In genomic region chr13:72726721-72727416, GRCh38 we compare ENCODE assay signal across 8 cellular contexts. TPM values are rescaled to one million over a fixed set of nuclear protein-coding genes. Genes with fewer than 3 reads are reported as not detected.
DNase-seq lines count a peak whose midpoint lies in the region; ATAC-seq and TF ChIP-seq lines count a peak whose summit lies in the region.

No MANE protein-coding gene starts in this region.

- TF ChIP-seq CTCF in astrocyte of the cerebellum (IDR thresholded peaks at IDR 0.05; ENCODE audit: low read depth, low read length, missing control alignments): no peak

- ATAC-seq in GM21367 (IDR thresholded peaks at IDR 0.05; ENCODE audit: unreplicated experiment): peak; percentile 20
- ATAC-seq in HG03575 (IDR thresholded peaks at IDR 0.05; ENCODE audit: extremely low read depth, insufficient number of reproducible peaks, low FRiP score, unreplicated experiment): peak; percentile 5
- peak; percentile 61 for ATAC-seq in SK-N-SH treated with all-trans-retinoic acid at 6 μM for 48 hours

- DNase-seq in Daoy (ENCODE audit: low read depth) (peak; percentile 30), astrocyte of the cerebellum (ENCODE audit: low read depth) (no peak), iris pigment epithelial cell (ENCODE audit: low read depth) (peak; percentile 28), epidermal melanocyte (ENCODE audit: insufficient read length, low spot score) (no peak)
- peak; percentile 52 to 62 for DNase-seq in stimulated activated CD4-positive, alpha-beta T cell treated with anti-CD3 and anti-CD28 coated beads, Interleukin-2, amount 100 ng/mL, for 24 hours

- peak overlapping the region; percentile 93 for H3K4me3 ChIP-seq in astrocyte of the cerebellum (ENCODE audit: low read depth, low read length)

- in situ Hi-C loops in astrocyte of the cerebellum (cut with HindIII; ENCODE audit: low sequenced_read_pairs): no loop called here

TF ChIP-seq in SK-N-SH treated with all-trans-retinoic acid at 6 μM for 48 hours, 23 proteins besides CTCF, POLR2A, EP300 and RAD21:
- TF ChIP-seq ZNF565 (CRISPR knock-in tag; conservative IDR thresholded peaks at IDR 0.05; ENCODE audit: low read depth) (no peak), ISL1 (CRISPR knock-in tag; IDR thresholded peaks at IDR 0.05) (no peak), POU6F1 (CRISPR knock-in tag; IDR thresholded peaks at IDR 0.05; ENCODE audit: borderline replicate concordance, low read depth) (no peak), TOX (CRISPR knock-in tag; IDR thresholded peaks at IDR 0.05; ENCODE audit: borderline replicate concordance) (no peak), ZFP30 (CRISPR knock-in tag; IDR thresholded peaks at IDR 0.05) (no peak), ESRRG (CRISPR knock-in tag; IDR thresholded peaks at IDR 0.05) (no peak), PATZ1 (CRISPR knock-in tag; IDR thresholded peaks at IDR 0.05; ENCODE audit: borderline replicate concordance) (no peak), OSR1 (CRISPR knock-in tag; IDR thresholded peaks at IDR 0.05) (no peak)

RNA-seq across cellular contexts. Expression of gene MZT1, which starts 0.6 kb away (rescaled TPM):
- total RNA-seq in Daoy (2014; rRNA removed; shearing (Covaris generic)): 35.5 and 36.8 TPM in 2 replicates

RNA-seq across cellular contexts. Expression of gene BORA, which starts 0.9 kb away (rescaled TPM):
- 15.2 and 22.4 TPM in 2 replicates for total RNA-seq in Daoy (2014; rRNA removed; shearing (Covaris generic))

RNA-seq across cellular contexts. Expression of gene DIS3, which starts 54.8 kb away (rescaled TPM):
- total RNA-seq in Daoy (2014; rRNA removed; shearing (Covaris generic)): 36.7 and 51.2 TPM in 2 replicates

RNA-seq across cellular contexts. Expression of gene PIBF1, which starts 55.1 kb away (rescaled TPM):
- 12.3 and 21.0 TPM in 2 replicates for total RNA-seq in Daoy (2014; rRNA removed; shearing (Covaris generic))

Comparison
In these comparisons a context has a peak if more than half of its experiments do, and no peak if none do; other contexts are left out.
1. DNase-seq: peak in Daoy (single experiment), iris pigment epithelial cell (single experiment) and stimulated activated CD4-positive, alpha-beta T cell treated with anti-CD3 and anti-CD28 coated beads, Interleukin-2, amount 100 ng/mL, for 24 hours (2 of 2); none in astrocyte of the cerebellum (single experiment) and epidermal melanocyte (single experiment).
2. ATAC-seq: peak in every context shown above with its lines; median percentile 61 in SK-N-SH treated with all-trans-retinoic acid at 6 μM for 48 hours; 20 in GM21367; 5 in HG03575.